In the genomic region with DNA sequence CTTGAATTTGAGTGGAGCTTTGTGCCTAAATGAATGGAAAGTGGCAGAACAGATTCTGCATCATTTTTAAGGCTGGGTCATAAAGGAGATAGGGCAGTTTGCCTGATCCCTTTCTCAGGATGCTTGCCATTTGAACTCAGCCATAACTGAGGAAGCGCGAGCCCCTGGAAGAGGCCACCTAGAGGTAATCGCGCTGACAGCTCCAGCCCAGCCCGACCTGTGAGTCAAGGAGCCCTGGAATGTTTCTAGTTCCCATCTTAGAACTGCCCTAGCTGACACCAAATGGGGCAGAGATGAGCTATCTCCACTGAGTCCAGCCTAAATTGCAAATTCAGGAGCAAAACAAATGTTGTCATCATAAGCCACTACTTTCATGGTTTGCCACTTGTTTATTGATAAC, we compare ENCODE assay signal across 16 cellular contexts.
"Had no signal": no experiment of that assay in that cellular context is flagged by ENCODE, and none has a peak within 500 bp of the region (broad histone marks: within the 10 kb centered on the region; RNA-seq: fewer than 3 reads in every experiment).

No MANE protein-coding gene starts in this region.

- H3K4me3 Mint-ChIP-seq: effector memory CD8-positive, alpha-beta T cell; natural killer cell treated with Interleukin-12 subunit alpha and Interleukin-12 subunit beta and Interleukin-15 and Interleukin-18, amount 100 ng/mL, for 72 hours; stimulated activated memory B cell treated with anti-CD40 and anti-IgM and Interleukin-4, amounts not matched to agents 10 μg/mL and 1 μg/mL and 100 μg/mL, for 72 hours; T-helper 2 cell treated with Interferon-gamma antibody and Interleukin-4, amounts not matched to agents 5 μg/mL and 100 μg/mL, for 36 hours had no signal

- H3K9me3 ChIP-seq: gastroesophageal sphincter, thyroid gland had no signal

- H3K27me3 ChIP-seq: gastroesophageal sphincter, thyroid gland had no signal

- H3K27ac ChIP-seq: epithelial cell of prostate, gastroesophageal sphincter, thyroid gland had no signal

- H3K27me3 Mint-ChIP-seq: natural killer cell treated with Interleukin-12 subunit alpha and Interleukin-12 subunit beta and Interleukin-15 and Interleukin-18, amount 100 ng/mL, for 72 hours; stimulated activated memory B cell treated with anti-CD40 and anti-IgM and Interleukin-4, amounts not matched to agents 10 μg/mL and 1 μg/mL and 100 μg/mL, for 72 hours had no signal

- H3K4me1 ChIP-seq: gastroesophageal sphincter, thyroid gland had no signal

- H3K4me1 Mint-ChIP-seq: stimulated activated memory B cell treated with anti-CD40 and anti-IgM and Interleukin-4, amounts not matched to agents 10 μg/mL and 1 μg/mL and 100 μg/mL, for 72 hours had no signal

- H3K27ac Mint-ChIP-seq: effector memory CD8-positive, alpha-beta T cell; natural killer cell treated with Interleukin-12 subunit alpha and Interleukin-12 subunit beta and Interleukin-15 and Interleukin-18, amount 100 ng/mL, for 72 hours; stimulated activated memory B cell treated with anti-CD40 and anti-IgM and Interleukin-4, amounts not matched to agents 10 μg/mL and 1 μg/mL and 100 μg/mL, for 72 hours; T-helper 2 cell treated with Interferon-gamma antibody and Interleukin-4, amounts not matched to agents 5 μg/mL and 100 μg/mL, for 36 hours had no signal

- ATAC-seq: effector memory CD8-positive, alpha-beta T cell; gastroesophageal sphincter; natural killer cell treated with Interleukin-12 subunit alpha and Interleukin-12 subunit beta and Interleukin-15 and Interleukin-18, amount 100 ng/mL, for 72 hours; stimulated activated memory B cell treated with anti-CD40 and anti-IgM and Interleukin-4, amounts not matched to agents 10 μg/mL and 1 μg/mL and 100 μg/mL, for 72 hours had no signal

- H3K36me3 ChIP-seq: gastroesophageal sphincter, thyroid gland had no signal

- H3K4me3 ChIP-seq: gastroesophageal sphincter, thyroid gland had no signal

- H3K36me3 Mint-ChIP-seq: natural killer cell treated with Interleukin-12 subunit alpha and Interleukin-12 subunit beta and Interleukin-15 and Interleukin-18, amount 100 ng/mL, for 72 hours; stimulated activated memory B cell treated with anti-CD40 and anti-IgM and Interleukin-4, amounts not matched to agents 10 μg/mL and 1 μg/mL and 100 μg/mL, for 72 hours had no signal

- DNase-seq: activated CD4-positive, CD25-positive, alpha-beta regulatory T cell treated with anti-CD3 and anti-CD28 coated beads, Interleukin-2, amount 50 U/mL, for 72 hours; activated naive CD4-positive, alpha-beta T cell treated with Interleukin-2 at 50 U/mL for 16 hours; activated T-cell treated with anti-CD3 and anti-CD28 coated beads for 4 hours; dermis blood vessel endothelial cell; effector memory CD8-positive, alpha-beta T cell; kidney glomerular epithelial cell; occipital lobe; stimulated activated CD4-positive, alpha-beta T cell treated with anti-CD3 and anti-CD28 coated beads, Interleukin-2, amount 100 ng/mL, for 48 hours; thyroid gland had no signal

- H3K9me3 Mint-ChIP-seq: natural killer cell treated with Interleukin-12 subunit alpha and Interleukin-12 subunit beta and Interleukin-15 and Interleukin-18, amount 100 ng/mL, for 72 hours; T-helper 2 cell treated with Interferon-gamma antibody and Interleukin-4, amounts not matched to agents 5 μg/mL and 100 μg/mL, for 36 hours had no signal

- FAIRE-seq: astrocyte, bronchial epithelial cell had no signal
